1 cellular context compared by ENCODE assay signal in the genomic region with DNA sequence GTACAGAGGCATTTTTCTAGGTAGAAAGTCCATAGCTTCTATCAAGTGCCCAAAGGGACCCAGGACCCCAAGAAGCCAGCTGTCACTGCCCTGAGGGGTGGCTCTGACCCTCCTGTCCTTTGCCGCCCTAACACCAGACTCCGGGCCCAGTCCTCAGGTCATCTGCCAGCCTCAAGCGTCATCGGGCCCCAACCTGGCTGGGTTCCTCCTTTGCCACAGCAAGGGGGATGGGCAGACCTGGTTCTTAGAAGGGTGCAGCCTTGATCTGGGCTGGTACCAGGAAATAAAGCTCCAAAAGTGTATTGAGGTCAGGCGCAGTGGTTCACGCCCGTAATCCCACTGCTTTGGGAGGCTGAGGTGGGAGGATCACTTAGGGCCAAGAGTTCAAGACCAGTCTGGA.
TF ChIP-seq lines count a peak whose summit lies in the region.

No MANE protein-coding gene starts in this region.

TF ChIP-seq in HepG2, 621 proteins besides CTCF, POLR2A, EP300 and RAD21:
- TF ChIP-seq, protein P1, sequence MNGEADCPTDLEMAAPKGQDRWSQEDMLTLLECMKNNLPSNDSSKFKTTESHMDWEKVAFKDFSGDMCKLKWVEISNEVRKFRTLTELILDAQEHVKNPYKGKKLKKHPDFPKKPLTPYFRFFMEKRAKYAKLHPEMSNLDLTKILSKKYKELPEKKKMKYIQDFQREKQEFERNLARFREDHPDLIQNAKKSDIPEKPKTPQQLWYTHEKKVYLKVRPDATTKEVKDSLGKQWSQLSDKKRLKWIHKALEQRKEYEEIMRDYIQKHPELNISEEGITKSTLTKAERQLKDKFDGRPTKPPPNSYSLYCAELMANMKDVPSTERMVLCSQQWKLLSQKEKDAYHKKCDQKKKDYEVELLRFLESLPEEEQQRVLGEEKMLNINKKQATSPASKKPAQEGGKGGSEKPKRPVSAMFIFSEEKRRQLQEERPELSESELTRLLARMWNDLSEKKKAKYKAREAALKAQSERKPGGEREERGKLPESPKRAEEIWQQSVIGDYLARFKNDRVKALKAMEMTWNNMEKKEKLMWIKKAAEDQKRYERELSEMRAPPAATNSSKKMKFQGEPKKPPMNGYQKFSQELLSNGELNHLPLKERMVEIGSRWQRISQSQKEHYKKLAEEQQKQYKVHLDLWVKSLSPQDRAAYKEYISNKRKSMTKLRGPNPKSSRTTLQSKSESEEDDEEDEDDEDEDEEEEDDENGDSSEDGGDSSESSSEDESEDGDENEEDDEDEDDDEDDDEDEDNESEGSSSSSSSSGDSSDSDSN (CRISPR knock-in tag; IDR thresholded peaks at IDR 0.05): 0 out of 2 replicates have a peak, but pooled peaks have one; percentile 15
- TF ChIP-seq, protein P2, sequence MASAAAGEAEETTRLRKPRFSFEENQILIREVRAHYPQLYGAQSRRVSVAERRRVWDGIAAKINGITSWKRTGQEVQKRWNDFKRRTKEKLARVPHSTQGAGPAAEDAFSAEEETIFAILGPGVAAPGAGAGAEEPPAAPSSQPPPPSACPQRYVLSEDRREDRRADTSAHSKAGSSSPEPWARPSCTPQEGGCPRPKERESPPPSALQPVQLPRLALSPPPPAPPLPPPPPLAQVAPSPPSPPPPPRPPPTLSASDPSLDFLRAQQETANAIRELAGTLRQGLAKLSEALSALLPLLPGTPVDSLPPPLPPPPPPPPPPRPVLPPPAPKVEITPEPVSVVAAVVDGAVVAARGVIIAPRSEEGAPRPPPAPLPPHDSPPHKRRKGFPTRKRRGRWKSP (CRISPR knock-in tag; IDR thresholded peaks at IDR 0.05): no peak
